In genomic region chr12:57751788-57752667, GRCh38 we compare ENCODE assay signal across 1 cellular context.
TF ChIP-seq lines count a peak whose summit lies in the region.

CDK4 (minus strand) TSS chr12:57752310; CDS start chr12:57751717, 593 bp downstream.

TF ChIP-seq in SK-N-SH, 30 proteins besides CTCF, POLR2A, EP300 and RAD21 (continued from another document):
- TF ChIP-seq IRF3 (IDR thresholded peaks at IDR 0.05; ENCODE audit: low read depth, low read length) (no peak), EZH2phosphoT487 (IDR thresholded peaks at IDR 0.05; ENCODE audit: borderline replicate concordance, low read depth) (no peak), GABPA (IDR thresholded peaks at IDR 0.05; ENCODE audit: low read depth) (peak; percentile 76), POLR2AphosphoS5 (IDR thresholded peaks at IDR 0.05; ENCODE audit: low read depth, low read length) (0 out of 2 replicates have a peak, but pooled peaks have one; percentile 32), CHD2 (IDR thresholded peaks at IDR 0.05; ENCODE audit: low read length, partially characterized antibody) (peak; percentile 50), ELF1 (IDR thresholded peaks at IDR 0.05) (no peak), TAF1 (IDR thresholded peaks at IDR 0.05; ENCODE audit: borderline replicate concordance, low read depth, low read length) (peak; percentile 74), FOXJ3 (CRISPR knock-in tag; IDR thresholded peaks at IDR 0.05) (peak; percentile 70; the same call in 1 of the 2 replicates), RXRA (IDR thresholded peaks at IDR 0.05; ENCODE audit: borderline replicate concordance, low read depth) (no peak), TEAD4 (IDR thresholded peaks at IDR 0.05; ENCODE audit: borderline replicate concordance, insufficient read depth) (no peak), NFIC (IDR thresholded peaks at IDR 0.05; ENCODE audit: borderline replicate concordance) (peak; percentile 38; the same call in 1 of the 2 replicates)
